In genomic region chr7:65307651-65308299, GRCh38 we compare ENCODE assay signal across 8 cellular contexts.
DNase-seq lines count a peak whose midpoint lies in the region; ATAC-seq and TF ChIP-seq lines count a peak whose summit lies in the region.

No MANE protein-coding gene starts in this region.

- H3K36me3 ChIP-seq in BJ (ENCODE audit: control insufficient read depth, insufficient read depth, low read length) (no peaks in the 10 kb centered on the region), esophagus squamous epithelium (no peaks in the 10 kb centered on the region), tibial nerve (no peaks in the 10 kb centered on the region)

- CTCF ChIA-PET in BJ (lab: Yijun Ruan, JAX) = interaction anchor here (0.6 to 4.1 kb wide), 20 partner anchors 8 to 357 kb away, joined by 3 to 23 read pairs (median 4); partner anchors contain the start of gene ZNF92

- no peak overlapping the region for H3K27ac ChIP-seq in esophagus squamous epithelium
- no peak overlapping the region for H3K27ac ChIP-seq in tibial nerve

- no peak overlapping the region for H3K27ac Mint-ChIP-seq in natural killer cell treated with Interleukin-12 subunit alpha and Interleukin-12 subunit beta and Interleukin-15 and Interleukin-18, amount 100 ng/mL, for 72 hours

- TF ChIP-seq CTCF in BJ (IDR thresholded peaks at IDR 0.05; ENCODE audit: insufficient read depth, low read depth, low read length) (peak; percentile 86), esophagus squamous epithelium (IDR thresholded peaks at IDR 0.05) (peak; percentile 45 to 78 (median 66)), tibial nerve (IDR thresholded peaks at IDR 0.05) (peak; percentile 43 to 82 (median 76))

- no peaks in the 10 kb centered on the region for H3K9me3 Mint-ChIP-seq in natural killer cell treated with Interleukin-12 subunit alpha and Interleukin-12 subunit beta and Interleukin-15 and Interleukin-18, amount 100 ng/mL, for 72 hours

- H3K27me3 ChIP-seq in BJ (ENCODE audit: control insufficient read depth, insufficient read depth, low read length) = no peaks in the 10 kb centered on the region; the same call in 1 of the 2 replicates
- peaks cover 0 to 23% (median 0%) of the 10 kb centered on the region in 4 donors for H3K27me3 ChIP-seq in esophagus squamous epithelium
- peaks cover 0 to 4% of the 10 kb centered on the region in 2 donors for H3K27me3 ChIP-seq in tibial nerve

- no peaks in the 10 kb centered on the region for H3K36me3 Mint-ChIP-seq in natural killer cell treated with Interleukin-12 subunit alpha and Interleukin-12 subunit beta and Interleukin-15 and Interleukin-18, amount 100 ng/mL, for 72 hours

- H3K4me3 Mint-ChIP-seq in natural killer cell treated with Interleukin-12 subunit alpha and Interleukin-12 subunit beta and Interleukin-15 and Interleukin-18, amount 100 ng/mL, for 72 hours = no peak overlapping the region

- TF ChIP-seq POLR2A in esophagus squamous epithelium (IDR thresholded peaks at IDR 0.05) (no peak), tibial nerve (IDR thresholded peaks at IDR 0.05) (no peak)

- H3K4me1 ChIP-seq in esophagus squamous epithelium (no peaks in the 10 kb centered on the region), tibial nerve (no peaks in the 10 kb centered on the region)

- DNase-seq in BJ (ENCODE audit: low read depth) (no peak), NCI-H774 (lab: John Stamatoyannopoulos, UW) (peak; percentile 40), esophagus squamous epithelium (lab: John Stamatoyannopoulos, UW) (no peak), tibial nerve (ENCODE audit: low spot score in 2 of 2) (peak in 1 of 2 donors; percentile 46)
- peak; percentile 14 for DNase-seq in activated CD8-positive, alpha-beta memory T cell treated with anti-CD3 and anti-CD28 coated beads, Interleukin-2, amount 50 U/mL, for 1 hour (ENCODE audit: extremely low read depth)
- DNase-seq in natural killer cell treated with Interleukin-12 subunit alpha and Interleukin-12 subunit beta and Interleukin-15 and Interleukin-18, amount 100 ng/mL, for 72 hours (ENCODE audit: low spot score) = no peak

- POLR2A ChIA-PET in BJ (lab: Charles Lee) = no interaction called here

- no peaks in the 10 kb centered on the region for H3K4me1 Mint-ChIP-seq in natural killer cell treated with Interleukin-12 subunit alpha and Interleukin-12 subunit beta and Interleukin-15 and Interleukin-18, amount 100 ng/mL, for 72 hours (ENCODE audit: low read depth in 2 of 2)

- intact Hi-C loops in esophagus squamous epithelium (cut with DNase I) = no loop called here

- peaks cover 0 to 9% of the 10 kb centered on the region in 2 donors for H3K27me3 Mint-ChIP-seq in natural killer cell treated with Interleukin-12 subunit alpha and Interleukin-12 subunit beta and Interleukin-15 and Interleukin-18, amount 100 ng/mL, for 72 hours

- 37 to 68% methylated on average over 5 to 7 of the region's 8 CpGs for WGBS in esophagus squamous epithelium, 2 donors
- WGBS in tibial nerve, 2 donors = 41% methylated on average over 8 of the region's 8 CpGs

- H3K4me3 ChIP-seq in BJ (ENCODE audit: low read depth, low read length) (no peak overlapping the region), esophagus squamous epithelium (no peak overlapping the region), tibial nerve (no peak overlapping the region)

- ATAC-seq in GM18520 (IDR thresholded peaks at IDR 0.05; ENCODE audit: unreplicated experiment) = peak; percentile 53
- ATAC-seq in HG03442 (IDR thresholded peaks at IDR 0.05; ENCODE audit: unreplicated experiment) = peak; percentile 70
- ATAC-seq in natural killer cell treated with Interleukin-12 subunit alpha and Interleukin-12 subunit beta and Interleukin-15 and Interleukin-18, amount 100 ng/mL, for 72 hours = peak; percentile 59 to 61

- no peak for TF ChIP-seq EP300 in tibial nerve (IDR thresholded peaks at IDR 0.05)

- H3K9me3 ChIP-seq in esophagus squamous epithelium (no peaks in the 10 kb centered on the region), tibial nerve (no peaks in the 10 kb centered on the region)

Comparison
In these comparisons a context has a peak if more than half of its experiments do, and no peak if none do; other contexts are left out.
1. DNase-seq: peak in NCI-H774 (single experiment) and activated CD8-positive, alpha-beta memory T cell treated with anti-CD3 and anti-CD28 coated beads, Interleukin-2, amount 50 U/mL, for 1 hour (single experiment); none in BJ (single experiment), esophagus squamous epithelium (single experiment) and natural killer cell treated with Interleukin-12 subunit alpha and Interleukin-12 subunit beta and Interleukin-15 and Interleukin-18, amount 100 ng/mL, for 72 hours (single experiment).
2. Peak in every context shown above with its lines, with median percentiles within 50 percentile points of each other: CTCF ChIP-seq and ATAC-seq.